In genomic region chr4:13953083-13953482, GRCh38 we compare ENCODE assay signal across 9 cellular contexts.
"Had no signal": no experiment of that assay in that cellular context is flagged by ENCODE, and none has a peak within 500 bp of the region (broad histone marks: within the 10 kb centered on the region; RNA-seq: fewer than 3 reads in every experiment).

No MANE protein-coding gene starts in this region.

- H3K36me3 ChIP-seq: tibial artery had no signal

- H3K9me3 ChIP-seq: tibial artery had no signal

- H3K36me3 Mint-ChIP-seq: activated naive CD8-positive, alpha-beta T cell had no signal

- H3K4me1 ChIP-seq: tibial artery had no signal

- H3K27ac Mint-ChIP-seq: activated naive CD8-positive, alpha-beta T cell had no signal

- H3K27me3 ChIP-seq: tibial artery had no signal

- DNase-seq: activated CD4-positive, alpha-beta T cell treated with anti-CD3 and anti-CD28 coated beads, Interleukin-2, amount 50 U/mL, for 4 hours; activated CD4-positive, CD25-positive, alpha-beta regulatory T cell treated with anti-CD3 and anti-CD28 coated beads, Interleukin-2, amount 50 U/mL, for 72 hours; activated effector memory CD4-positive, alpha-beta T cell treated with anti-CD3 and anti-CD28 coated beads, Interleukin-2, amount 50 U/mL, for 16 hours; activated T-cell treated with anti-CD3 and anti-CD28 coated beads, Interleukin-2, amount 50 U/mL, for 1 hour; amygdala; stimulated activated CD4-positive, alpha-beta T cell treated with anti-CD3 and anti-CD28 coated beads, Interleukin-15, amount 100 ng/mL, for 24 hours; stimulated activated CD4-positive, alpha-beta T cell treated with anti-CD3 and anti-CD28 coated beads, Interleukin-4, amount 100 ng/mL, for 4 hours; tibial artery had no signal

- H3K4me3 Mint-ChIP-seq: activated naive CD8-positive, alpha-beta T cell had no signal

- H3K4me3 ChIP-seq: tibial artery had no signal

- H3K27ac ChIP-seq: tibial artery had no signal

- H3K27me3 Mint-ChIP-seq: activated naive CD8-positive, alpha-beta T cell had no signal
